Comparison of ENCODE assay signal across 15 cellular contexts in genomic region chr22:37394341-37394740, GRCh38. TPM values are rescaled to one million over a fixed set of nuclear protein-coding genes. Genes with fewer than 3 reads are reported as not detected.
DNase-seq lines count a peak whose midpoint lies in the region; ATAC-seq and TF ChIP-seq lines count a peak whose summit lies in the region.
"Had no signal": no experiment of that assay in that cellular context is flagged by ENCODE, and none has a peak within 500 bp of the region (broad histone marks: within the 10 kb centered on the region; RNA-seq: fewer than 3 reads in every experiment).

No MANE protein-coding gene starts in this region.

- H3K27me3 ChIP-seq in WERI-Rb-1 (ENCODE audit: insufficient read depth, low read depth, severe bottlenecking) (no peaks in the 10 kb centered on the region), neural progenitor cell (no peaks in the 10 kb centered on the region)
- H3K27me3 ChIP-seq: BLaER1 had no signal

- no peak for ATAC-seq in GM21619 (IDR thresholded peaks at IDR 0.05; ENCODE audit: unreplicated experiment)

- H3K9me3 ChIP-seq in WERI-Rb-1 (ENCODE audit: severe bottlenecking) (no peaks in the 10 kb centered on the region), neural progenitor cell (ENCODE audit: low read depth) (no peaks in the 10 kb centered on the region)
- H3K9me3 ChIP-seq: BLaER1, HAP-1 had no signal

- H3K4me1 ChIP-seq in neural progenitor cell: peaks cover 9% of the 10 kb centered on the region
- H3K4me1 ChIP-seq: HAP-1 had no signal

- H3K36me3 Mint-ChIP-seq in neural progenitor cell: no peaks in the 10 kb centered on the region
- H3K36me3 Mint-ChIP-seq: CD4-positive, CD25-positive, alpha-beta regulatory T cell had no signal

- peak; percentile 26 for DNase-seq in ELF-1 (ENCODE audit: low read depth, low spot score)
- DNase-seq in WERI-Rb-1: peak; percentile 45
- no peak for DNase-seq in neural progenitor cell (ENCODE audit: low spot score)
- DNase-seq in activated CD8-positive, alpha-beta memory T cell treated with anti-CD3 and anti-CD28 coated beads, Interleukin-2, amount 50 U/mL, for 48 hours: no peak
- DNase-seq in amygdala (lab: John Stamatoyannopoulos, UW): no peak
- DNase-seq: 8988T; AML-193; CD4-positive, CD25-positive, alpha-beta regulatory T cell; DMS53; GOT3; HFFc6 had no signal

- H3K4me2 ChIP-seq in neural progenitor cell: no peak overlapping the region
- H3K4me2 ChIP-seq: BLaER1 had no signal

- H3F3A ChIP-seq in neural progenitor cell (ENCODE audit: low read depth): no peaks in the 10 kb centered on the region

- peak overlapping the region; percentile 45 for H3K27ac ChIP-seq in WERI-Rb-1
- peak overlapping the region; percentile 14 for H3K27ac ChIP-seq in cingulate gyrus (ENCODE audit: low read depth, low read length)
- no peak overlapping the region for H3K27ac ChIP-seq in neural progenitor cell
- H3K27ac ChIP-seq: BLaER1 had no signal

- peak overlapping the region; percentile 51 for H3K4me3 Mint-ChIP-seq in neural progenitor cell
- H3K4me3 Mint-ChIP-seq: CD4-positive, CD25-positive, alpha-beta regulatory T cell; HFFc6 had no signal

- H3K27me3 Mint-ChIP-seq in neural progenitor cell (ENCODE audit: insufficient read depth, low read depth): peaks cover 3% of the 10 kb centered on the region

- H3K27ac Mint-ChIP-seq in neural progenitor cell: peak overlapping the region; percentile 40
- H3K27ac Mint-ChIP-seq: HFFc6 had no signal

- no peak overlapping the region for H3K9ac ChIP-seq in neural progenitor cell
- H3K9ac ChIP-seq: BLaER1 had no signal

- no peaks in the 10 kb centered on the region for H3K79me2 ChIP-seq in neural progenitor cell (ENCODE audit: low read depth)

- H2AFZ ChIP-seq in neural progenitor cell (replicated peaks): no peak overlapping the region

- no peaks in the 10 kb centered on the region for H4K20me1 ChIP-seq in neural progenitor cell (ENCODE audit: low read depth)

- H3K9me3 Mint-ChIP-seq in neural progenitor cell: no peaks in the 10 kb centered on the region
- H3K9me3 Mint-ChIP-seq: CD4-positive, CD25-positive, alpha-beta regulatory T cell; HFFc6 had no signal

- peaks cover 18% of the 10 kb centered on the region for H3K4me1 Mint-ChIP-seq in neural progenitor cell
- H3K4me1 Mint-ChIP-seq: CD4-positive, CD25-positive, alpha-beta regulatory T cell had no signal

- H3K4me3 ChIP-seq in WERI-Rb-1 (ENCODE audit: low read depth, low read length) (no peak overlapping the region), neural progenitor cell (no peak overlapping the region)
- H3K4me3 ChIP-seq: BLaER1, HAP-1 had no signal

- H3K36me3 ChIP-seq in WERI-Rb-1: no peaks in the 10 kb centered on the region
- H3K36me3 ChIP-seq in neural progenitor cell: no peaks in the 10 kb centered on the region
- H3K36me3 ChIP-seq: BLaER1, HAP-1 had no signal

- TF ChIP-seq CTCF in WERI-Rb-1 (IDR thresholded peaks at IDR 0.05; ENCODE audit: low read depth, low read length) (no peak), neural progenitor cell (IDR thresholded peaks at IDR 0.05) (no peak)

RNA-seq across cellular contexts. Expression of gene ELFN2, which starts 32.9 kb away (rescaled TPM):
- 0.82 and 1.1 TPM in 2 replicates for total RNA-seq in neural progenitor cell (ENCODE audit: low replicate concordance)

Comparison
In these comparisons a context has a peak if more than half of its experiments do, and no peak if none do; other contexts are left out.
1. DNase-seq: peak in ELF-1 (single experiment) and WERI-Rb-1 (single experiment); none in neural progenitor cell (single experiment), activated CD8-positive, alpha-beta memory T cell treated with anti-CD3 and anti-CD28 coated beads, Interleukin-2, amount 50 U/mL, for 48 hours (single experiment) and amygdala (0 of 56).